In the genomic region with DNA sequence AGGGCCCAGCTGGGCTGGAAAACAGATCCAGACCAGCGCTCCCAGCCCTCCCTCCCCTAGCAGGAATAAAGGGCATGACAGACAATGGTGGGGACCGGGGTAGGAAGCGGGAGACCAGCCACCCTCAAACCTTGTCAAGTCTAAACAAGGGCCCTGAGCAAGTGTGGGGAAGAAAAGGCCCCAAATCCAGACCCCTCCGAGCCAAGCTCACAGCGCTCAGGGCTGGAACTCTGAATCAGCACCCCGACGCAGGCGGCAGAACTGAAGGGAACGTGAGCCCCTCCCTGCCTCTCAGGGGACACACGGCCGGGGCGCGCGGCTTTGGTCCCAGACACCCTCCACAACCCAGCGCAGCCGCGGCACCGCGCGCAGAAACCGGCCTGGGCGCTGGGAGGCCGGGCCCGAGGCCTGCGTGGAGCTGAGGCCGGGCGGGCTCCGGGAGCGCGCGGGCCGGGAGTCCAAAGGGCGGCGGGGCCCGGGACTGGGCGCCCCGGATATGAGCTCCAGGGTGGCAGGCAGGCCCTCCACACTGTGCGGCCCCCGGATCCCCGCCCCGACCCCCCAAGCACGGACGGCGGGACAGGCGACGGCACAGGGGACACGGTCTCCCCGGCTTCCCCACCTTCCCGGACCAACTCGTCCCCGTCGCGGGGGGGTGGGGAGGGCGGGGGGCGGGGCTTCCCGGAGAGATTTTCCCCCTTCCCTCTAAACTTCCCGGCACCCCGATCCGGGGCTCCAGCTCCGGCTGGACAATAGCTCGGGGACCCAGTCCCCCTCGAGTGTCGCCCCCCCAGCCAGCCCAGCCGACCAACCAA, we compare ENCODE assay signal across 8 cellular contexts. TPM values are rescaled to one million over a fixed set of nuclear protein-coding genes. Genes with fewer than 3 reads are reported as not detected.
DNase-seq lines count a peak whose midpoint lies in the region; ATAC-seq, FAIRE-seq and TF ChIP-seq lines count a peak whose summit lies in the region.

No MANE protein-coding gene starts in this region.

- H3K27me3 ChIP-seq in pancreas, result no peaks in the 10 kb centered on the region

- H3K27ac ChIP-seq in VCaP, result peak overlapping the region; percentile 86
- H3K27ac ChIP-seq in pancreas, result peak overlapping the region; percentile 55 to 70 (median 62)

- H3K36me3 ChIP-seq in pancreas, result no peaks in the 10 kb centered on the region

- DNase-seq in NCI-H2227 (lab: John Stamatoyannopoulos, UW; ENCODE audit: unreplicated experiment) (peak; percentile 37), NCI-H2227 treated with DMSO at 0.1 percent for 48 hours (lab: John Stamatoyannopoulos, UW) (no peak), foreskin melanocyte (peak; percentile 9), pancreas (peak in 5 of 6 donors; percentile 52 to 80 (median 74)), NCI-H1417 treated with DMSO at 0.1 percent for 48 hours (lab: John Stamatoyannopoulos, UW) (no peak), NCI-H2171 treated with DMSO at 0.1 percent for 48 hours (lab: John Stamatoyannopoulos, UW) (no peak)

- intact Hi-C loops in pancreas (cut with DNase I), result no loop called here

- FAIRE-seq in pancreas (lab: Jason Lieb, UNC), result no peak

- H3K4me1 ChIP-seq in pancreas, result peaks cover 0 to 8% (median 5%) of the 10 kb centered on the region in 3 donors

- WGBS in pancreas, 2 donors, result 4% methylated on average over 56 to 63 of the region's 64 CpGs

- TF ChIP-seq CTCF in VCaP (conservative IDR thresholded peaks at IDR 0.05) (no peak), pancreas (IDR thresholded peaks at IDR 0.05) (no peak)

- H3K9me3 ChIP-seq in pancreas, result no peaks in the 10 kb centered on the region

- peak overlapping the region; percentile 52 to 88 (median 85) for H3K4me3 ChIP-seq in pancreas

- ATAC-seq in pancreas, result peak; percentile 71 to 80 (median 78)
- no peak for ATAC-seq in GM19395 (IDR thresholded peaks at IDR 0.05; ENCODE audit: unreplicated experiment)

RNA-seq across cellular contexts. Expression of a gene that starts 0.6 kb away (rescaled TPM):
- total RNA-seq in pancreas, result 10 to 100 TPM in 1 of 6 donors, 1 to 10 TPM in 5; 3.0 to 10.0 (median 4.1) TPM
- 1 to 10 TPM; 8.5 to 9.7 TPM for polyA plus RNA-seq in pancreas

RNA-seq across cellular contexts. Expression of a gene that starts 16.5 kb away (rescaled TPM):
- total RNA-seq in pancreas, result not detected
- under 1 TPM in 1 of 2 donors, not detected in 1; 0.28 TPM for polyA plus RNA-seq in pancreas

RNA-seq across cellular contexts. Expression of a gene that starts 28.0 kb away (rescaled TPM):
- 1,000 to 10,000 TPM in 1 of 6 donors, 100 to 1,000 TPM in 5; 474 to 1,265 (median 898) TPM for total RNA-seq in pancreas
- 1,000 to 10,000 TPM in 1 of 2 donors, 100 to 1,000 TPM in 1; 429 to 1,039 TPM for polyA plus RNA-seq in pancreas

RNA-seq across cellular contexts. Expression of a gene that starts 44.1 kb away (rescaled TPM):
- total RNA-seq in pancreas, result 1 to 10 TPM; 2.0 to 4.0 (median 2.7) TPM
- 1 to 10 TPM; 1.7 to 2.1 TPM for polyA plus RNA-seq in pancreas

Comparison
In these comparisons a context has a peak if more than half of its experiments do, and no peak if none do; other contexts are left out.
1. DNase-seq: peak in NCI-H2227 (single experiment), foreskin melanocyte (single experiment) and pancreas (5 of 6); none in NCI-H2227 treated with DMSO at 0.1 percent for 48 hours (single experiment), NCI-H1417 treated with DMSO at 0.1 percent for 48 hours (single experiment) and NCI-H2171 treated with DMSO at 0.1 percent for 48 hours (single experiment).